Comparison of ENCODE assay signal across 21 cellular contexts in genomic region chr1:174768516-174768915, GRCh38.
"Had no signal": no experiment of that assay in that cellular context is flagged by ENCODE, and none has a peak within 500 bp of the region (broad histone marks: within the 10 kb centered on the region; RNA-seq: fewer than 3 reads in every experiment).

No MANE protein-coding gene starts in this region.

- H3K9me3 ChIP-seq: testis had no signal

- DNase-seq: activated CD4-positive, alpha-beta T cell treated with anti-CD3 and anti-CD28 coated beads for 1 hour; activated CD4-positive, alpha-beta T cell treated with anti-CD3 and anti-CD28 coated beads, Interleukin-2, amount 50 U/mL, for 4 hours; activated effector memory CD4-positive, alpha-beta T cell treated with Interleukin-2 at 50 U/mL for 16 hours; activated naive CD4-positive, alpha-beta T cell treated with anti-CD3 and anti-CD28 coated beads, Interleukin-2, amount 50 U/mL, for 16 hours; activated T-cell treated with anti-CD3 and anti-CD28 coated beads, Interleukin-2, amount 50 U/mL, for 24 hours; central memory CD4-positive, alpha-beta T cell; effector CD4-positive, alpha-beta T cell; foreskin keratinocyte; glutamatergic neuron; hypothalamus; kidney glomerular epithelial cell; occipital lobe; right cardiac atrium; stimulated activated CD4-positive, alpha-beta T cell treated with anti-CD3 and anti-CD28 coated beads, Interleukin-4, amount 100 ng/mL, for 24 hours; stimulated activated naive CD8-positive, alpha-beta T cell treated with anti-CD3 and anti-CD28 coated beads, Interleukin-15, amount 100 ng/mL, for 72 hours; SW 1271; T-helper 9 cell; testis had no signal

- H3K27ac ChIP-seq: coronary artery, foreskin keratinocyte, skin epidermis, testis had no signal

- H3K4me1 ChIP-seq: foreskin keratinocyte, testis had no signal

- H3K27me3 ChIP-seq: foreskin keratinocyte, testis had no signal

- H3K4me3 ChIP-seq: coronary artery, skin epidermis, testis had no signal

- ATAC-seq: natural killer cell treated with Interleukin-12 subunit alpha and Interleukin-12 subunit beta and Interleukin-15 and Interleukin-18, amount 100 ng/mL, for 72 hours; stimulated activated naive CD8-positive, alpha-beta T cell treated with anti-CD3 and anti-CD28 coated beads, Interleukin-15, amount 100 ng/mL, for 72 hours had no signal
